ENCODE assay signal across 15 cellular contexts in the genomic region with DNA sequence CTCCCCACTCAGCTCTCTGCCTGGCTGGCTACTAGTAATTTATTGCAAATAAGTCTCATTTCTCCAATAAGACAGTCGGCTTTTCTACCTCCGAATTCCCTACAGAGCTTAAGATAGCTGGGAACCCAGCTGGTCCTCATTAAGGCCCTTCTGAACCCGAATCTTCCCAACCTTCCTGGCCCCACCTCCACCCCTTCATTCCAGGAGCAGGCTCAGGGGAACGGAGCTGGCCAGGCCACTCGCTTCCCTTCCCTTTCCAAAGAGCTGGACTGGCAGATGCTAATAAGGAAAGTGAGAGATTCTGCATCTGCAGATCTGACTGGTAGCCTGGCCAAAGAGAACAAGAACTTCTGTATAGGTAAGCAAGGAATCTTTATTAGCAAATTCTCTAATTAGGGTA. TPM values are rescaled to one million over a fixed set of nuclear protein-coding genes. Genes with fewer than 3 reads are reported as not detected.
DNase-seq lines count a peak whose midpoint lies in the region; ATAC-seq and TF ChIP-seq lines count a peak whose summit lies in the region.
"Had no signal": no experiment of that assay in that cellular context is flagged by ENCODE, and none has a peak within 500 bp of the region (broad histone marks: within the 10 kb centered on the region; RNA-seq: fewer than 3 reads in every experiment).

No MANE protein-coding gene starts in this region.

- no peak overlapping the region for H3K4me3 Mint-ChIP-seq in nephron
- H3K4me3 Mint-ChIP-seq: B cell; CD4-positive, alpha-beta T cell had no signal

- H3K27me3 Mint-ChIP-seq in nephron (ENCODE audit: low read depth) = peaks cover 23% of the 10 kb centered on the region
- H3K27me3 Mint-ChIP-seq: CD4-positive, alpha-beta T cell had no signal

- TF ChIP-seq CTCF in fibroblast of mammary gland (conservative IDR thresholded peaks at IDR 0.05; ENCODE audit: control insufficient read depth, insufficient read depth, low read depth, low read length) (no peak), nephron (IDR thresholded peaks at IDR 0.05; ENCODE audit: unreplicated experiment in 3 of 3) (no peak)

- ATAC-seq in left ventricle myocardium superior = peak; percentile 21

- H3K36me3 Mint-ChIP-seq in nephron (ENCODE audit: low read depth) = no peaks in the 10 kb centered on the region

- peak overlapping the region; percentile 12 to 73 (median 32) for H3K27ac Mint-ChIP-seq in nephron
- H3K27ac Mint-ChIP-seq: B cell; CD4-positive, alpha-beta T cell had no signal

- no peaks in the 10 kb centered on the region for H3K9me3 Mint-ChIP-seq in nephron
- H3K9me3 Mint-ChIP-seq: CD4-positive, alpha-beta T cell had no signal

- intact Hi-C loops in left ventricle myocardium superior (cut with micrococcal nuclease) = no loop called here
- intact Hi-C loops in cardiac septum (cut with DNase I) = no loop called here

- H3K4me1 Mint-ChIP-seq in nephron = peaks cover 53% of the 10 kb centered on the region

- no peak overlapping the region for H3K4me3 ChIP-seq in fibroblast of mammary gland (ENCODE audit: control insufficient read depth, low read depth, low read length)
- H3K4me3 ChIP-seq: HAP-1 had no signal

- DNase-seq in left ventricle myocardium superior = no peak
- no peak for DNase-seq in cardiac septum (ENCODE audit: low spot score)
- peak; percentile 48 for DNase-seq in fibroblast of mammary gland (ENCODE audit: low read depth)
- no peak for DNase-seq in NCI-H345 treated with DMSO at 0.1 percent for 48 hours (lab: John Stamatoyannopoulos, UW; ENCODE audit: unreplicated experiment)
- DNase-seq in cerebellar nuclear complex (lab: John Stamatoyannopoulos, UW) = no peak
- no peak for DNase-seq in HuH-7 (ENCODE audit: low spot score)
- DNase-seq: ACHN; C1 segment of cervical spinal cord; CD4-positive, alpha-beta T cell; DMS79; GOT3 had no signal

RNA-seq across cellular contexts. Expression of gene TMPRSS5, which starts 21.6 kb away (rescaled TPM):
- total RNA-seq in left ventricle myocardium superior (0.69 TPM), cardiac septum (0.81 TPM)
- total RNA-seq: G401 had no signal
